ENCODE assay signal across 11 cellular contexts in genomic region chr2:161576421-161576820, GRCh38. TPM values are rescaled to one million over a fixed set of nuclear protein-coding genes. Genes with fewer than 3 reads are reported as not detected.
DNase-seq lines count a peak whose midpoint lies in the region; ATAC-seq and TF ChIP-seq lines count a peak whose summit lies in the region.
"Had no signal": no experiment of that assay in that cellular context is flagged by ENCODE, and none has a peak within 500 bp of the region (broad histone marks: within the 10 kb centered on the region; RNA-seq: fewer than 3 reads in every experiment).

No MANE protein-coding gene starts in this region.

- ATAC-seq in GM18498 (IDR thresholded peaks at IDR 0.05; ENCODE audit: unreplicated experiment) (peak; percentile 73), GM21515 (IDR thresholded peaks at IDR 0.05; ENCODE audit: unreplicated experiment) (peak; percentile 89)

- no peak for TF ChIP-seq POLR2A in esophagus muscularis mucosa (IDR thresholded peaks at IDR 0.05; ENCODE audit: low read depth)

- no peaks in the 10 kb centered on the region for H3K36me3 ChIP-seq in esophagus muscularis mucosa
- H3K36me3 ChIP-seq: cardiac muscle cell had no signal

- WGBS in esophagus muscularis mucosa: 81% methylated on average over 7 of the region's 7 CpGs

- H3K4me3 ChIP-seq in foreskin fibroblast (ENCODE audit: low read depth in 1 of 2, low read length in 2 of 2): no peak overlapping the region
- H3K4me3 ChIP-seq in esophagus muscularis mucosa: no peak overlapping the region
- H3K4me3 ChIP-seq: cardiac muscle cell had no signal

- DNase-seq in HT-29 (ENCODE audit: low spot score) (peak; percentile 28), foreskin fibroblast (no peak), esophagus muscularis mucosa (ENCODE audit: extremely low spot score) (no peak), NCI-H1436 (lab: John Stamatoyannopoulos, UW) (no peak), anterior cingulate cortex (lab: John Stamatoyannopoulos, UW) (no peak)
- no peak for DNase-seq in activated T-cell treated with anti-CD3 and anti-CD28 coated beads, Interleukin-2, amount 50 U/mL, for 1 hour
- DNase-seq: NCI-H226 had no signal

- H3K27ac ChIP-seq in esophagus muscularis mucosa (replicated peaks in 1 of 4): no peak overlapping the region
- H3K27ac ChIP-seq: cardiac muscle cell had no signal

- no peaks in the 10 kb centered on the region for H3K27me3 ChIP-seq in esophagus muscularis mucosa
- H3K27me3 ChIP-seq: cardiac muscle cell had no signal

- TF ChIP-seq CTCF in foreskin fibroblast (IDR thresholded peaks at IDR 0.05; ENCODE audit: low read depth, low read length): peak; percentile 20
- TF ChIP-seq CTCF in esophagus muscularis mucosa (IDR thresholded peaks at IDR 0.05): no peak

- intact Hi-C loops in esophagus muscularis mucosa (cut with DNase I): no loop called here

- no peaks in the 10 kb centered on the region for H3K9me3 ChIP-seq in esophagus muscularis mucosa

- no peak for TF ChIP-seq EP300 in esophagus muscularis mucosa (IDR thresholded peaks at IDR 0.05)

- H3K4me1 ChIP-seq in esophagus muscularis mucosa: no peaks in the 10 kb centered on the region

RNA-seq across cellular contexts. Expression of gene SLC4A10, which starts 47.8 kb away (rescaled TPM):
- not detected in 2 replicates for total RNA-seq in HT-29 (2014; rRNA removed; shearing (Covaris generic))
- total RNA-seq in esophagus muscularis mucosa: under 1 TPM in 2 of 4 donors, not detected in 2; under 0.01 to 0.06 TPM
- total RNA-seq: cardiac muscle cell, skeletal muscle tissue had no signal
